In the genomic region with DNA sequence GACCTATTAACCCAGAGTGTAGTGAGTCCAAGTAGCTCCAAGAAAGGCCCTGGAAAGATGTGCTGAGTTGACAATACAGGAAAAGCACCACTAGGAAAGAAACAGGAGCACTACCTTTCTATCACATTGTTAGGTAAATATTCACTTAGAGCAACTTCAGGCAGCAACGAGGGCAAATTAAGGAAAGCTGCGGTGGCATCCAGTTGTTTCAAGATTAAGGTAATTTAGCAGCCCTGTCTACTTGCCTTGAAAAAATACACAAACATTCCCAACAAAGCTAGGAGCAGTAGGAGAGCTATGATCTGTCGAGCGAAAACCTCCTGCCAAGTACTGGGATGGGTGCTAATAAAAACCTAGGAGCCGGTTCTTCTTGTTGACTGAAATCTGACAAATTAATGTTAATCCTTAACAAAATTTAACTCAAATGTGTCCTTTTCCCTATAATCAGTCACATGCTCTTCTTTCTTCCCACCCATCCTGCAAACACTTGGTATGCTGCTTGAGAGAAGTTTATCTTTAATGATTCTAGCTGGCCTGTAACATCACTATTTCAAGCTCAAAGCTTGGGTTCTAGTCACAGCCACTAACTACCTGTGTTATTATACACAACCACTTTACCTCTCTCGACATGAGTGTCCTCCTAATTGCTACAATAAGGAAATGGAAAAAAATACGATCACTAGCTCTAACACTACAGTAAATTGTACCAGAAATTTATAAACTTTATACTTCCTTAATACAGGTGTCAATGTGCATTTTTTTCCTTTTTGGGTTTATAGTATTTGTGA, we compare ENCODE assay signal across 9 cellular contexts. TPM values are rescaled to one million over a fixed set of nuclear protein-coding genes. Genes with fewer than 3 reads are reported as not detected.
DNase-seq lines count a peak whose midpoint lies in the region; ATAC-seq and TF ChIP-seq lines count a peak whose summit lies in the region.
"Had no signal": no experiment of that assay in that cellular context is flagged by ENCODE, and none has a peak within 500 bp of the region (broad histone marks: within the 10 kb centered on the region; RNA-seq: fewer than 3 reads in every experiment).

No MANE protein-coding gene starts in this region.

- DNase-seq in SK-N-SH (peak; percentile 12), fibroblast of villous mesenchyme (ENCODE audit: low read depth) (peak; percentile 4), sigmoid colon (no peak), inferior parietal cortex (ENCODE audit: extremely low spot score) (no peak)
- no peak for DNase-seq in activated T-cell treated with anti-CD3 and anti-CD28 coated beads, Interleukin-2, amount 50 U/mL, for 72 hours
- DNase-seq: NCI-H1930 had no signal

- TF ChIP-seq CTCF in SK-N-SH (IDR thresholded peaks at IDR 0.05) (no peak), OCI-LY1 (IDR thresholded peaks at IDR 0.05; ENCODE audit: low read length) (no peak), fibroblast of villous mesenchyme (IDR thresholded peaks at IDR 0.05; ENCODE audit: insufficient read depth, low read depth, low read length) (no peak), sigmoid colon (IDR thresholded peaks at IDR 0.05) (no peak)

- H3K27ac ChIP-seq in SK-N-SH (ENCODE audit: low read depth in 2 of 2, low read length in 1 of 2), result peak overlapping the region; percentile 39 to 96
- H3K27ac ChIP-seq in OCI-LY1 (ENCODE audit: low read depth, low read length, poor library complexity, severe bottlenecking), result no peak overlapping the region
- peak overlapping the region in 3 of 4 donors; percentile 92 to 96 (median 95) for H3K27ac ChIP-seq in sigmoid colon

- peak overlapping the region; percentile 95; the same call in 1 of the 2 replicates for H3K9ac ChIP-seq in SK-N-SH
- H3K9ac ChIP-seq in OCI-LY1 (ENCODE audit: low read length), result peak overlapping the region; percentile 96; the same call in 1 of the 2 replicates

- no peak overlapping the region for H3K27ac Mint-ChIP-seq in activated T-cell treated with anti-CD3 and anti-CD28 coated beads, Interleukin-2, amount 50 U/mL, for 72 hours

- peaks cover 8 to 10% of the 10 kb centered on the region in 2 donors for H3K9me3 Mint-ChIP-seq in activated T-cell treated with anti-CD3 and anti-CD28 coated beads, Interleukin-2, amount 50 U/mL, for 72 hours

- H2AFZ ChIP-seq in SK-N-SH (ENCODE audit: low read depth) (no peak overlapping the region), OCI-LY1 (ENCODE audit: low read length) (no peak overlapping the region)

- H3K4me3 ChIP-seq in SK-N-SH (ENCODE audit: low read depth in 2 of 2, low read length in 1 of 2) (peak overlapping the region; percentile 8 to 9; a peak in 3 of 4 replicates), OCI-LY1 (ENCODE audit: low read depth, low read length, poor library complexity, severe bottlenecking) (peak overlapping the region; percentile 96), fibroblast of villous mesenchyme (ENCODE audit: low read depth, low read length) (peak overlapping the region; percentile 4), sigmoid colon (peak overlapping the region in 1 of 4 donors; percentile 1)

- H3K27me3 ChIP-seq in SK-N-SH (ENCODE audit: insufficient read depth), result no peaks in the 10 kb centered on the region
- no peaks in the 10 kb centered on the region for H3K27me3 ChIP-seq in OCI-LY1 (ENCODE audit: insufficient read depth, low read length)
- H3K27me3 ChIP-seq in sigmoid colon, result no peaks in the 10 kb centered on the region

- H3K27me3 Mint-ChIP-seq in activated T-cell treated with anti-CD3 and anti-CD28 coated beads, Interleukin-2, amount 50 U/mL, for 72 hours (ENCODE audit: low read depth), result no peaks in the 10 kb centered on the region

- H3K4me3 Mint-ChIP-seq in activated T-cell treated with anti-CD3 and anti-CD28 coated beads, Interleukin-2, amount 50 U/mL, for 72 hours, result peak overlapping the region in 1 of 2 donors; percentile 26

- no peaks in the 10 kb centered on the region for H3K9me2 ChIP-seq in SK-N-SH
- H3K9me2 ChIP-seq in OCI-LY1 (ENCODE audit: low read depth, low read length), result no peaks in the 10 kb centered on the region

- H3K4me1 ChIP-seq in SK-N-SH (ENCODE audit: control insufficient read depth in 1 of 2, insufficient read depth in 2 of 2, low read depth in 1 of 2, low read length in 1 of 2) (peaks cover 0 to 15% of the 10 kb centered on the region in 2 experiments; a peak in 2 of 4 replicates), OCI-LY1 (ENCODE audit: insufficient read depth, low read length, severe bottlenecking) (peaks cover 22% of the 10 kb centered on the region), sigmoid colon (peaks cover 0 to 30% (median 23%) of the 10 kb centered on the region in 4 donors)

- POLR2A ChIA-PET in SK-N-SH (lab: Yijun Ruan, JAX), result no interaction called here

- no peak for TF ChIP-seq RAD21 in SK-N-SH (IDR thresholded peaks at IDR 0.05; ENCODE audit: low read length)

- H3K36me3 Mint-ChIP-seq in activated T-cell treated with anti-CD3 and anti-CD28 coated beads, Interleukin-2, amount 50 U/mL, for 72 hours (ENCODE audit: insufficient read depth in 2 of 2), result peaks cover 11 to 14% of the 10 kb centered on the region in 2 donors

- H3K9me3 ChIP-seq in SK-N-SH, result 0 out of 2 replicates have a peak, but pooled peaks cover 3% of the 10 kb centered on the region
- peaks cover 4% of the 10 kb centered on the region; the same call in 1 of the 2 replicates for H3K9me3 ChIP-seq in OCI-LY1 (ENCODE audit: low read length)
- H3K9me3 ChIP-seq in sigmoid colon, result no peaks in the 10 kb centered on the region

- H3K4me2 ChIP-seq in SK-N-SH, result peak overlapping the region; percentile 93
- H3K4me2 ChIP-seq in OCI-LY1 (ENCODE audit: low read length), result peak overlapping the region; percentile 85

- TF ChIP-seq POLR2A in sigmoid colon (IDR thresholded peaks at IDR 0.05), result no peak

- intact Hi-C loops in sigmoid colon (cut with DNase I), result loop anchor here (2.0 to 10.0 kb wide), 6 partner anchors 47 to 1269 kb away; a partner anchor contains a TSS

- TF ChIP-seq EP300 in SK-N-SH (IDR thresholded peaks at IDR 0.05; ENCODE audit: borderline replicate concordance in 1 of 2, low read depth in 1 of 2, low read length in 1 of 2), result no peak
- TF ChIP-seq EP300 in sigmoid colon (IDR thresholded peaks at IDR 0.05), result no peak

- H3F3A ChIP-seq in SK-N-SH (replicated peaks; ENCODE audit: insufficient read depth) (peaks cover 3% of the 10 kb centered on the region), OCI-LY1 (ENCODE audit: insufficient read depth, low read length) (no peaks in the 10 kb centered on the region)

- CTCF ChIA-PET in SK-N-SH (lab: Yijun Ruan, JAX), result interaction anchor here (1.2 to 2.2 kb wide), 5 partner anchors 47 to 393 kb away, joined by 3 to 8 read pairs (median 6); no protein-coding TSS in a partner anchor

- WGBS in SK-N-SH (ENCODE audit: low lambda C conversion rate), result 65% methylated on average over 7 of the region's 7 CpGs
- WGBS in sigmoid colon, 2 donors, result 15 to 53% methylated on average over 7 of the region's 7 CpGs

- peaks cover 79% of the 10 kb centered on the region for H3K79me2 ChIP-seq in SK-N-SH (ENCODE audit: insufficient read depth)
- peaks cover 56% of the 10 kb centered on the region for H3K79me2 ChIP-seq in OCI-LY1 (ENCODE audit: insufficient read depth, low read length)

- H4K20me1 ChIP-seq in SK-N-SH (ENCODE audit: insufficient read depth), result peaks cover 3% of the 10 kb centered on the region; the same call in 1 of the 2 replicates
- no peaks in the 10 kb centered on the region for H4K20me1 ChIP-seq in OCI-LY1 (ENCODE audit: insufficient read depth, low read length)

- H3K36me3 ChIP-seq in SK-N-SH (replicated peaks in 1 of 2; ENCODE audit: control insufficient read depth in 1 of 2, insufficient read depth in 2 of 2, low read length in 1 of 2) (peaks cover 0 to 27% of the 10 kb centered on the region in 2 experiments), OCI-LY1 (ENCODE audit: insufficient read depth, low read length) (peaks cover 16% of the 10 kb centered on the region), sigmoid colon (no peaks in the 10 kb centered on the region)

- peaks cover 34% of the 10 kb centered on the region for H3K4me1 Mint-ChIP-seq in activated T-cell treated with anti-CD3 and anti-CD28 coated beads, Interleukin-2, amount 50 U/mL, for 72 hours (ENCODE audit: low read depth)

- ATAC-seq in SK-N-SH treated with all-trans-retinoic acid at 6 μM for 48 hours, result no peak
- no peak for ATAC-seq in GM18517 (IDR thresholded peaks at IDR 0.05; ENCODE audit: unreplicated experiment)
- no peak for ATAC-seq in activated T-cell treated with anti-CD3 and anti-CD28 coated beads, Interleukin-2, amount 50 U/mL, for 72 hours (replicated peaks in 1 of 2)

TF ChIP-seq in SK-N-SH, 30 proteins besides CTCF, POLR2A, EP300 and RAD21 (continues in another document):
- TF ChIP-seq, protein P1, sequence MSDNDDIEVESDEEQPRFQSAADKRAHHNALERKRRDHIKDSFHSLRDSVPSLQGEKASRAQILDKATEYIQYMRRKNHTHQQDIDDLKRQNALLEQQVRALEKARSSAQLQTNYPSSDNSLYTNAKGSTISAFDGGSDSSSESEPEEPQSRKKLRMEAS (IDR thresholded peaks at IDR 0.05; ENCODE audit: low read depth), result no peak
- TF ChIP-seq GATA2 (CRISPR knock-in tag; IDR thresholded peaks at IDR 0.05), result no peak
- TF ChIP-seq RXRA (IDR thresholded peaks at IDR 0.05; ENCODE audit: borderline replicate concordance, low read depth), result no peak
- TF ChIP-seq ELF1 (IDR thresholded peaks at IDR 0.05), result no peak
- TF ChIP-seq GABPA (IDR thresholded peaks at IDR 0.05; ENCODE audit: low read depth), result no peak

TF ChIP-seq in SK-N-SH treated with all-trans-retinoic acid at 6 μM for 48 hours, 23 proteins besides CTCF, POLR2A, EP300 and RAD21 (continues in another document):
- TF ChIP-seq ZNF565 (CRISPR knock-in tag; conservative IDR thresholded peaks at IDR 0.05; ENCODE audit: low read depth) (no peak), OSR1 (CRISPR knock-in tag; IDR thresholded peaks at IDR 0.05) (no peak), TCF4 (CRISPR knock-in tag; IDR thresholded peaks at IDR 0.05; ENCODE audit: borderline replicate concordance) (no peak), SNAI2 (CRISPR knock-in tag; IDR thresholded peaks at IDR 0.05) (no peak), CSDC2 (CRISPR knock-in tag; IDR thresholded peaks at IDR 0.05) (no peak), ISL1 (CRISPR knock-in tag; IDR thresholded peaks at IDR 0.05) (no peak), ESRRG (CRISPR knock-in tag; IDR thresholded peaks at IDR 0.05) (no peak), ZNF8 (CRISPR knock-in tag; IDR thresholded peaks at IDR 0.05) (no peak), ZC3H10 (CRISPR knock-in tag; IDR thresholded peaks at IDR 0.05) (no peak), PPARA (CRISPR knock-in tag; IDR thresholded peaks at IDR 0.05; ENCODE audit: borderline replicate concordance) (no peak)

RNA-seq across cellular contexts. Expression of a gene that starts 2.0 kb away (rescaled TPM):
- polyA plus RNA-seq in SK-N-SH (2012; rRNA removed) (29.3 and 34.9 TPM in 2 replicates), sigmoid colon (100 to 1,000 TPM; 163 to 478 (median 203) TPM)
- 53.4 and 60.7 TPM in 2 replicates for polyA plus RNA-seq in SK-N-SH (2012; cell fraction: cytosol; rRNA removed)
- 28.1 and 33.0 TPM in 2 replicates for polyA plus RNA-seq in SK-N-SH (2012; cell fraction: nucleus; rRNA removed)
- total RNA-seq in fibroblast of villous mesenchyme (31.5 and 36.1 TPM in 2 replicates), sigmoid colon (10 to 100 TPM; 61.8 to 87.7 (median 63.2) TPM)
- 10 to 100 TPM; 79.0 to 84.1 TPM for total RNA-seq in activated T-cell treated with anti-CD3 and anti-CD28 coated beads, Interleukin-2, amount 50 U/mL, for 72 hours

Comparison
In these comparisons a context has a peak if more than half of its experiments do, and no peak if none do; other contexts are left out.
1. DNase-seq: peak in SK-N-SH (single experiment) and fibroblast of villous mesenchyme (single experiment); none in sigmoid colon (single experiment), inferior parietal cortex (single experiment) and activated T-cell treated with anti-CD3 and anti-CD28 coated beads, Interleukin-2, amount 50 U/mL, for 72 hours (0 of 2).